Comparison of ENCODE assay signal across 8 cellular contexts in genomic region chr18:57802166-57802868, GRCh38. TPM values are rescaled to one million over a fixed set of nuclear protein-coding genes. Genes with fewer than 3 reads are reported as not detected.
A peak's percentile ranks its signal among the peaks of the same experiment; 100 is the strongest.
DNase-seq lines count a peak whose midpoint lies in the region; ATAC-seq and TF ChIP-seq lines count a peak whose summit lies in the region.

No MANE protein-coding gene starts in this region.

- H3K4me3 ChIP-seq in HFF-Myc (replicated peaks; ENCODE audit: low read depth, low read length), result peak overlapping the region; percentile 86
- H3K4me3 ChIP-seq in suprapubic skin, result peak overlapping the region; percentile 84

- DNase-seq in CD14-positive monocyte (ENCODE audit: low spot score), result no peak
- DNase-seq in HFF-Myc (ENCODE audit: extremely low read depth, low read depth), result no peak
- peak in 1 of 2 donors; percentile 16 for DNase-seq in activated naive CD4-positive, alpha-beta T cell treated with anti-CD3 and anti-CD28 coated beads, Interleukin-2, amount 50 U/mL, for 72 hours (ENCODE audit: low spot score in 2 of 2)
- no peak for DNase-seq in immature natural killer cell
- DNase-seq in suprapubic skin (ENCODE audit: low spot score in 2 of 2), result no peak
- no peak for DNase-seq in NCI-H1436 (lab: John Stamatoyannopoulos, UW)
- no peak for DNase-seq in cerebellar nuclear complex (lab: John Stamatoyannopoulos, UW)

- 0% methylated on average over 11 of the region's 48 CpGs for WGBS in suprapubic skin

- intact Hi-C loops in CD14-positive monocyte (cut with micrococcal nuclease), result no loop called here

- H3K36me3 Mint-ChIP-seq in CD14-positive monocyte (peaks cover 2 to 4% of the 10 kb centered on the region in 2 donors), immature natural killer cell (peaks cover 0 to 8% (median 4%) of the 10 kb centered on the region in 3 donors)
- peaks cover 0 to 14% of the 10 kb centered on the region in 2 donors for H3K36me3 Mint-ChIP-seq in activated naive CD4-positive, alpha-beta T cell treated with anti-CD3 and anti-CD28 coated beads, Interleukin-2, amount 50 U/mL, for 72 hours

- TF ChIP-seq POLR2A in suprapubic skin (IDR thresholded peaks at IDR 0.05), result no peak

- no peaks in the 10 kb centered on the region for H3K9me3 ChIP-seq in suprapubic skin

- peaks cover 0 to 17% (median 11%) of the 10 kb centered on the region in 7 donors for H3K9me3 Mint-ChIP-seq in CD14-positive monocyte
- H3K9me3 Mint-ChIP-seq in activated naive CD4-positive, alpha-beta T cell treated with anti-CD3 and anti-CD28 coated beads, Interleukin-2, amount 50 U/mL, for 72 hours, result peaks cover 0 to 3% of the 10 kb centered on the region in 2 donors
- no peaks in the 10 kb centered on the region for H3K9me3 Mint-ChIP-seq in immature natural killer cell

- peak overlapping the region; percentile 89 for H3K27ac ChIP-seq in suprapubic skin

- peaks cover 35% of the 10 kb centered on the region for H3K4me1 ChIP-seq in suprapubic skin

- TF ChIP-seq EP300 in suprapubic skin (IDR thresholded peaks at IDR 0.05), result no peak

- H3K27me3 ChIP-seq in suprapubic skin, result no peaks in the 10 kb centered on the region

- peak; percentile 37 to 46 for ATAC-seq in activated naive CD4-positive, alpha-beta T cell treated with anti-CD3 and anti-CD28 coated beads, Interleukin-2, amount 50 U/mL, for 72 hours
- no peak for ATAC-seq in GM18873 (IDR thresholded peaks at IDR 0.05; ENCODE audit: low FRiP score, unreplicated experiment)

- H3K4me1 Mint-ChIP-seq in CD14-positive monocyte (peaks cover 23% of the 10 kb centered on the region), immature natural killer cell (peaks cover 0 to 11% of the 10 kb centered on the region in 2 donors)

- no peaks in the 10 kb centered on the region for H3K36me3 ChIP-seq in suprapubic skin

- H3K27ac Mint-ChIP-seq in CD14-positive monocyte, result peak overlapping the region in 1 of 7 donors; percentile 20
- H3K27ac Mint-ChIP-seq in activated naive CD4-positive, alpha-beta T cell treated with anti-CD3 and anti-CD28 coated beads, Interleukin-2, amount 50 U/mL, for 72 hours, result peak overlapping the region in 1 of 2 donors; percentile 50
- no peak overlapping the region for H3K27ac Mint-ChIP-seq in immature natural killer cell

- TF ChIP-seq CTCF in CD14-positive monocyte (IDR thresholded peaks at IDR 0.05) (no peak), HFF-Myc (IDR thresholded peaks at IDR 0.05; ENCODE audit: low read depth, low read length, missing control alignments) (no peak), suprapubic skin (IDR thresholded peaks at IDR 0.05) (no peak)

- H3K27me3 Mint-ChIP-seq in CD14-positive monocyte (ENCODE audit: low read depth in 3 of 3), result peaks cover 52 to 76% (median 72%) of the 10 kb centered on the region in 3 donors
- H3K27me3 Mint-ChIP-seq in immature natural killer cell (ENCODE audit: low read depth in 3 of 3), result peaks cover 10 to 19% (median 14%) of the 10 kb centered on the region in 3 donors

- H3K4me3 Mint-ChIP-seq in CD14-positive monocyte (peak overlapping the region; percentile 78 to 93), immature natural killer cell (peak overlapping the region; percentile 18 to 60 (median 41))

RNA-seq across cellular contexts. Expression of gene ATP8B1, which starts 0.8 kb away (rescaled TPM):
- under 1 TPM; 0.02 to 0.11 TPM for polyA plus RNA-seq in CD14-positive monocyte
- total RNA-seq in activated naive CD4-positive, alpha-beta T cell treated with anti-CD3 and anti-CD28 coated beads, Interleukin-2, amount 50 U/mL, for 72 hours, result not detected
- under 1 TPM in 1 of 3 donors, not detected in 2; 0.55 TPM for polyA plus RNA-seq in immature natural killer cell
- total RNA-seq in suprapubic skin, result 10 to 100 TPM; 21.5 to 59.1 (median 26.0) TPM

Comparison
In these comparisons a context has a peak if more than half of its experiments do, and no peak if none do; other contexts are left out.
1. RNA of gene ATP8B1, which starts 0.8 kb away (total RNA-seq): 21.5 to 59.1 TPM in suprapubic skin; not detected in activated naive CD4-positive, alpha-beta T cell treated with anti-CD3 and anti-CD28 coated beads, Interleukin-2, amount 50 U/mL, for 72 hours; every median in the first group is over 10 times any median in the second.